8 cellular contexts compared by ENCODE assay signal in the genomic region with DNA sequence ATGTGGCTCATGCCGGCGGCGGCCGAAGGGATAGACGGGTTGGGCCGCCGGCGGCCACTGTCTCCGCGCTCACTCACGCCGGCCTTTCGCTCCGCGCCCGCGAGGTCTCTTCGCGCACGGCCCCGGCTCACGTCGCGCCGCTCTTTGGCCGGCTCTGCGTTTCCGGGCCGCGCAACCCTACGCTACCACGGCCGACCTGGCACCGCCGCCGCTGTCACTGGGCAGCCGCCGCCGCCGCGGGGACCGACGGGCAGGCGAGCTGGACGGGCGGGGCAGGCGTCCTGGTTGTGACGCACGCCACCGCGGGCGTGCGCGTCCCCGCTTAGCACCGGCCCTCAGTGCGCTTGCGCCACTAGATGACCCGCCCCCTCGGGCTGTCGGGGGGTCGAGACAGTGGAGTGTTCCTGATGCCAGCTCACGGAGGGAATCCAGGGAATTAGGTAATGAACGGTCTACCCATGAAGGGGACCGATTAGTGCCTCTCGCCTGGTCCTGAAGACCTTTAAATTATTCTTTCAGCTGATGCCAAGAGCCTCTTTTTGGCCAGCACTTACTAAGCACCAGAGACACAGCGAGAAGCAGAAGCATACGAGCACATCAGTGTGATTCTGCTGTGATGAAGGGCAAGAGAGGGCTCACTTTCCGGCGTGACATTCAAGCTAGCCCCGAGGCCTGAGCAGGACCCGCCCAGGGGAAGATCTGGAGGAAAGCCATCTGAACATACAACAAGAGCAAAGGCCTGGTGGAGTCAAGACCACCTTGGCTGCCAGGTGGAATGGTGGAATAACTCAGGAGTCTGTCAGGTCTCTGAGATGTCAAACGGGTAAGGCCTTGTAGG. TPM values are rescaled to one million over a fixed set of nuclear protein-coding genes. Genes with fewer than 3 reads are reported as not detected.
A peak's percentile ranks its signal among the peaks of the same experiment; 100 is the strongest.
DNase-seq lines count a peak whose midpoint lies in the region; ATAC-seq and TF ChIP-seq lines count a peak whose summit lies in the region.

PRKAR2A (minus strand) TSS at position 289 of the 838 bp plus-strand sequence; CDS start at position 11, 278 bp downstream.

- H3K27me3 ChIP-seq in colonic mucosa (no peaks in the 10 kb centered on the region), layer of hippocampus (ENCODE audit: control insufficient read depth, insufficient read depth, low read length) (no peaks in the 10 kb centered on the region)

- no peaks in the 10 kb centered on the region for H3K36me3 ChIP-seq in colonic mucosa

- H3K9ac ChIP-seq in colonic mucosa (ENCODE audit: low read depth in 2 of 2, low read length in 2 of 2): peak within 1 kb of the TSS; percentile 64 to 93

- H3K27ac ChIP-seq in colonic mucosa (peak within 1 kb of the TSS; percentile 86), layer of hippocampus (ENCODE audit: low read depth, low read length) (peak within 1 kb of the TSS; percentile 77)

- H3K9me3 ChIP-seq in colonic mucosa: no peaks in the 10 kb centered on the region

- H3K4me3 ChIP-seq in colonic mucosa: peak within 1 kb of the TSS; percentile 74

- peak; percentile 100 for DNase-seq in AG20443 (ENCODE audit: low spot score)
- peak; percentile 58 to 88 for DNase-seq in NCI-H524 (lab: John Stamatoyannopoulos, UW)
- peak; percentile 95 for DNase-seq in activated CD4-positive, alpha-beta T cell treated with anti-CD3 and anti-CD28 coated beads, Interleukin-2, amount 10 ng/mL, durations not matched to agents 24 days and 14 days
- peak; percentile 87 for DNase-seq in colonic mucosa
- peak; percentile 55 to 58 for DNase-seq in stimulated activated CD4-positive, alpha-beta T cell treated with anti-CD3 and anti-CD28 coated beads, Interleukin-1b, Interleukin-23, amount 100 ng/mL, for 1 hour (ENCODE audit: low read depth in 2 of 2)

- TF ChIP-seq CTCF in colonic mucosa (IDR thresholded peaks at IDR 0.05): no peak

- peak within 1 kb of the TSS; percentile 90 for H3K27ac Mint-ChIP-seq in activated CD4-positive, alpha-beta T cell treated with anti-CD3 and anti-CD28 coated beads, Interleukin-2, amount 10 ng/mL, durations not matched to agents 24 days and 14 days

- intact Hi-C loops in activated CD4-positive, alpha-beta T cell treated with anti-CD3 and anti-CD28 coated beads, Interleukin-2, amount 10 ng/mL, durations not matched to agents 24 days and 14 days (cut with micrococcal nuclease): loop anchor here (1.0 to 5.0 kb wide), 3 partner anchors 49 to 245 kb away; partner anchors contain the start of genes ARIH2 and SLC25A20
- intact Hi-C loops in colonic mucosa (cut with DNase I): no loop called here

- peaks cover 19% of the 10 kb centered on the region for H3K4me1 Mint-ChIP-seq in activated CD4-positive, alpha-beta T cell treated with anti-CD3 and anti-CD28 coated beads, Interleukin-2, amount 10 ng/mL, durations not matched to agents 24 days and 14 days

- H3K9me3 Mint-ChIP-seq in activated CD4-positive, alpha-beta T cell treated with anti-CD3 and anti-CD28 coated beads, Interleukin-2, amount 10 ng/mL, durations not matched to agents 24 days and 14 days: no peaks in the 10 kb centered on the region

- ATAC-seq in GM19035 (IDR thresholded peaks at IDR 0.05; ENCODE audit: unreplicated experiment) (peak; percentile 92), HG03280 (IDR thresholded peaks at IDR 0.05; ENCODE audit: unreplicated experiment) (peak; percentile 91)

- peaks cover 9% of the 10 kb centered on the region for H3K36me3 Mint-ChIP-seq in activated CD4-positive, alpha-beta T cell treated with anti-CD3 and anti-CD28 coated beads, Interleukin-2, amount 10 ng/mL, durations not matched to agents 24 days and 14 days (ENCODE audit: low read depth)

- peak within 1 kb of the TSS; percentile 85 for H3K4me3 Mint-ChIP-seq in activated CD4-positive, alpha-beta T cell treated with anti-CD3 and anti-CD28 coated beads, Interleukin-2, amount 10 ng/mL, durations not matched to agents 24 days and 14 days

- no peaks in the 10 kb centered on the region for H3K27me3 Mint-ChIP-seq in activated CD4-positive, alpha-beta T cell treated with anti-CD3 and anti-CD28 coated beads, Interleukin-2, amount 10 ng/mL, durations not matched to agents 24 days and 14 days

- peaks cover 6% of the 10 kb centered on the region for H3K4me1 ChIP-seq in colonic mucosa

RNA-seq across cellular contexts. Expression of gene PRKAR2A, which starts in this region (rescaled TPM):
- total RNA-seq in activated CD4-positive, alpha-beta T cell treated with anti-CD3 and anti-CD28 coated beads, Interleukin-2, amount 10 ng/mL, durations not matched to agents 24 days and 14 days: 31.9 and 39.4 TPM in 2 replicates
- 100 to 1,000 TPM in 1 of 2 donors, 10 to 100 TPM in 1; 66.8 to 117 TPM for total RNA-seq in colonic mucosa

Comparison
In these comparisons a context has a peak if more than half of its experiments do, and no peak if none do; other contexts are left out.
1. Peak in every context shown above with its lines: DNase-seq, ATAC-seq, H3K4me3 ChIP-seq and H3K27ac ChIP-seq.